1 cellular context compared by ENCODE assay signal in genomic region chr16:88649924-88650748, GRCh38.
TF ChIP-seq lines count a peak whose summit lies in the region.

No MANE protein-coding gene starts in this region.

TF ChIP-seq in HepG2, 621 proteins besides CTCF, POLR2A, EP300 and RAD21 (continued from another document and continues in another):
- no peak for TF ChIP-seq MAFF (IDR thresholded peaks at IDR 0.05; ENCODE audit: low read depth, low read length)
- TF ChIP-seq JUND (CRISPR knock-in tag; IDR thresholded peaks at IDR 0.05) = no peak
- TF ChIP-seq DZIP1 (CRISPR knock-in tag; IDR thresholded peaks at IDR 0.05) = 0 out of 2 replicates have a peak, but pooled peaks have one; percentile 81
- no peak for TF ChIP-seq MBD4 (IDR thresholded peaks at IDR 0.05; ENCODE audit: borderline replicate concordance, low read length)
- TF ChIP-seq NR2F1 (CRISPR knock-in tag; IDR thresholded peaks at IDR 0.05) = no peak
- TF ChIP-seq CEBPZ (IDR thresholded peaks at IDR 0.05; ENCODE audit: low read length) = no peak
- TF ChIP-seq ZNF18 (CRISPR knock-in tag; IDR thresholded peaks at IDR 0.05; ENCODE audit: insufficient replicate concordance) = no peak
- TF ChIP-seq ZBTB1 (CRISPR knock-in tag; IDR thresholded peaks at IDR 0.05; ENCODE audit: borderline replicate concordance) = no peak
- no peak; the same call in 1 of the 2 replicates for TF ChIP-seq ZFP90 (CRISPR knock-in tag; IDR thresholded peaks at IDR 0.05; ENCODE audit: borderline replicate concordance)
- TF ChIP-seq BORCS8-MEF2B (CRISPR knock-in tag; IDR thresholded peaks at IDR 0.05) = 0 out of 2 replicates have a peak, but pooled peaks have one; percentile 33
- TF ChIP-seq DPF2 (CRISPR knock-in tag; IDR thresholded peaks at IDR 0.05; ENCODE audit: borderline replicate concordance, low read depth) = no peak; the same call in 1 of the 2 replicates
- TF ChIP-seq HIVEP1 (CRISPR knock-in tag; IDR thresholded peaks at IDR 0.05) = peak; percentile 63; the same call in 1 of the 2 replicates
- TF ChIP-seq CREM (IDR thresholded peaks at IDR 0.05) = no peak
- TF ChIP-seq CREM (CRISPR knock-in tag; IDR thresholded peaks at IDR 0.05) = no peak
- TF ChIP-seq ZBTB7B (CRISPR knock-in tag; IDR thresholded peaks at IDR 0.05) = no peak; the same call in 1 of the 2 replicates
- 0 out of 2 replicates have a peak, but pooled peaks have one; percentile 20 for TF ChIP-seq MTF2 (CRISPR knock-in tag; IDR thresholded peaks at IDR 0.05; ENCODE audit: borderline replicate concordance)
- no peak for TF ChIP-seq ZSCAN31 (CRISPR knock-in tag; IDR thresholded peaks at IDR 0.05; ENCODE audit: low read depth)
- peak; percentile 60; the same call in 1 of the 2 replicates for TF ChIP-seq CSRNP2 (CRISPR knock-in tag; conservative IDR thresholded peaks at IDR 0.05; ENCODE audit: low read depth)
- TF ChIP-seq CHD4 (IDR thresholded peaks at IDR 0.05; ENCODE audit: borderline replicate concordance, low read length) = no peak
- TF ChIP-seq FOSL1 (CRISPR knock-in tag; IDR thresholded peaks at IDR 0.05; ENCODE audit: borderline replicate concordance) = no peak
- TF ChIP-seq HMG20A (CRISPR knock-in tag; IDR thresholded peaks at IDR 0.05; ENCODE audit: borderline replicate concordance) = no peak
- no peak for TF ChIP-seq GLMP (CRISPR knock-in tag; IDR thresholded peaks at IDR 0.05; ENCODE audit: borderline replicate concordance)
- TF ChIP-seq ZNF101 (CRISPR knock-in tag; IDR thresholded peaks at IDR 0.05; ENCODE audit: borderline replicate concordance, low read depth) = 0 out of 2 replicates have a peak, but pooled peaks have one; percentile 40
- TF ChIP-seq ZNF597 (CRISPR knock-in tag; IDR thresholded peaks at IDR 0.05) = no peak
- TF ChIP-seq MIER3 (CRISPR knock-in tag; IDR thresholded peaks at IDR 0.05; ENCODE audit: borderline replicate concordance) = no peak
- TF ChIP-seq ZNF274 (CRISPR knock-in tag; IDR thresholded peaks at IDR 0.05) = no peak
- no peak for TF ChIP-seq HIC2 (CRISPR knock-in tag; IDR thresholded peaks at IDR 0.05; ENCODE audit: low read depth)
- no peak; the same call in 1 of the 2 replicates for TF ChIP-seq ZNF367 (CRISPR knock-in tag; IDR thresholded peaks at IDR 0.05; ENCODE audit: borderline replicate concordance)
- TF ChIP-seq KLF9 (CRISPR knock-in tag; IDR thresholded peaks at IDR 0.05; ENCODE audit: low read depth) = 0 out of 2 replicates have a peak, but pooled peaks have one; percentile 29
- TF ChIP-seq ZNF275 (CRISPR knock-in tag; IDR thresholded peaks at IDR 0.05; ENCODE audit: borderline replicate concordance) = no peak
- no peak; the same call in 1 of the 2 replicates for TF ChIP-seq NRL (CRISPR knock-in tag; IDR thresholded peaks at IDR 0.05; ENCODE audit: borderline replicate concordance)
- peak; percentile 85 for TF ChIP-seq ZBTB8A (CRISPR knock-in tag; IDR thresholded peaks at IDR 0.05; ENCODE audit: borderline replicate concordance, low read depth)
- TF ChIP-seq SRSF1 (optimal IDR thresholded peaks at IDR 0.05; ENCODE audit: low read depth, low read length) = peak; percentile 7
- no peak for TF ChIP-seq AKNA (CRISPR knock-in tag; IDR thresholded peaks at IDR 0.05; ENCODE audit: borderline replicate concordance)
- TF ChIP-seq MAF1 (CRISPR knock-in tag; IDR thresholded peaks at IDR 0.05; ENCODE audit: borderline replicate concordance) = no peak
- no peak for TF ChIP-seq NFIB (CRISPR knock-in tag; IDR thresholded peaks at IDR 0.05; ENCODE audit: borderline replicate concordance)
- no peak for TF ChIP-seq PLRG1 (conservative IDR thresholded peaks at IDR 0.05)
